ENCODE assay signal across 11 cellular contexts in the genomic region with DNA sequence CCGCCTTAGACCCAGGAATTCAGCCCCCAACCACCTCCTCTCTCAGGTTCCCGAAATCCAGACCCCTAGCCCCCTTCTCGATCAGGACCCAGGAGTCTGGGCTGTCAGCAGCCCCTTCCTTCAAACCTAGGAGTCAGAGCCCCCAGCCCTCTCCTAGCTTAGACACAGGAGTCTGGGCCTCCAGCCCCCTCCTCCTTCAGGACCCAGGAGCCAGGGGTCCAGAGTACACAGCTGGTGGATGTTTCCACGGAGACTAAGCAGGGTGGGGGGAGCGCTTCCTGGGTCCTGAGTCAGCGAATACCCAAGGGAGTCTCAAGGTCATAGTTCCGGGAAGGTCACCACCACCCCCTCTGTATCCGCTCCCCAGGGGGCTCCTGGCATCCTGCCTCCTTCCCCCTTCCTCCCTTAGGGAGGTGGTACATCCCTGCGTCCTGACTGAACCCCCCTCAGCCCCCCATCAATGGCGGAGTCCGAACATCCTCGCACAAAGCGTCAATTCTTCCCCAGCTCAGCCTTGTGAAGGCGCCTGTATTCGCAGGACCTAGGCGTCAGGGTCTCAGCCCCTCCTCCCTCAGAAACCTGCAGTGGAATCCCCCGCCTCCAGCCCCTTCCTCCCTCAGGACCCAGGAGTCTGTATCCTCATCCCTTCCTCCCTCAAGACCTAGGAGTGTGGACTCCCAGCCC. TPM values are rescaled to one million over a fixed set of nuclear protein-coding genes. Genes with fewer than 3 reads are reported as not detected.
DNase-seq lines count a peak whose midpoint lies in the region; ATAC-seq and TF ChIP-seq lines count a peak whose summit lies in the region.
"Had no signal": no experiment of that assay in that cellular context is flagged by ENCODE, and none has a peak within 500 bp of the region (broad histone marks: within the 10 kb centered on the region; RNA-seq: fewer than 3 reads in every experiment).

No MANE protein-coding gene starts in this region.

- H3K4me1 Mint-ChIP-seq in activated T-cell treated with anti-CD3 and anti-CD28 coated beads, Interleukin-2, amount 50 U/mL, for 24 hours (ENCODE audit: low read depth), result peaks cover 10% of the 10 kb centered on the region

- no peaks in the 10 kb centered on the region for H3K9me3 ChIP-seq in stomach smooth muscle (ENCODE audit: control insufficient read depth in 2 of 2, low read length in 2 of 2)

- intact Hi-C loops in left colon (cut with DNase I, micrococcal nuclease), result no loop called here

- H3K36me3 Mint-ChIP-seq in activated T-cell treated with anti-CD3 and anti-CD28 coated beads, Interleukin-2, amount 50 U/mL, for 24 hours (ENCODE audit: low read depth), result no peaks in the 10 kb centered on the region

- no peaks in the 10 kb centered on the region for H3K27me3 ChIP-seq in stomach smooth muscle (ENCODE audit: control insufficient read depth in 1 of 2, insufficient read depth in 2 of 2, low read length in 2 of 2)

- ATAC-seq in left colon, result no peak
- ATAC-seq in GM18867 (IDR thresholded peaks at IDR 0.05; ENCODE audit: unreplicated experiment), result no peak

- H3K9me3 Mint-ChIP-seq in activated T-cell treated with anti-CD3 and anti-CD28 coated beads, Interleukin-2, amount 50 U/mL, for 24 hours, result no peaks in the 10 kb centered on the region
- H3K9me3 Mint-ChIP-seq: memory B cell had no signal

- H3K4me1 ChIP-seq in stomach smooth muscle (ENCODE audit: control insufficient read depth, insufficient read depth, low read length), result peaks cover 14% of the 10 kb centered on the region

- H3K36me3 ChIP-seq in stomach smooth muscle (ENCODE audit: control insufficient read depth in 2 of 2, insufficient read depth in 2 of 2, low read length in 2 of 2), result no peaks in the 10 kb centered on the region

- TF ChIP-seq CTCF in choroid plexus epithelial cell (conservative IDR thresholded peaks at IDR 0.05; ENCODE audit: low read depth, low read length), result no peak

- H3K27ac ChIP-seq in stomach smooth muscle (ENCODE audit: low read length), result no peak overlapping the region

- peak overlapping the region; percentile 42 to 57 for H3K9ac ChIP-seq in stomach smooth muscle (ENCODE audit: low read length in 2 of 2)

- no peak overlapping the region for H3K27ac Mint-ChIP-seq in activated T-cell treated with anti-CD3 and anti-CD28 coated beads, Interleukin-2, amount 50 U/mL, for 24 hours
- H3K27ac Mint-ChIP-seq: memory B cell had no signal

- H3K4me3 Mint-ChIP-seq in activated T-cell treated with anti-CD3 and anti-CD28 coated beads, Interleukin-2, amount 50 U/mL, for 24 hours, result no peak overlapping the region
- H3K4me3 Mint-ChIP-seq: memory B cell had no signal

- H3K27me3 Mint-ChIP-seq in activated T-cell treated with anti-CD3 and anti-CD28 coated beads, Interleukin-2, amount 50 U/mL, for 24 hours, result peaks cover 36% of the 10 kb centered on the region

- peak; percentile 33 for DNase-seq in LHCN-M2 (ENCODE audit: low read depth)
- DNase-seq in choroid plexus epithelial cell (ENCODE audit: low read depth), result peak; percentile 43
- DNase-seq in left kidney (ENCODE audit: low read depth, low spot score), result peak; percentile 77
- DNase-seq in activated T-cell treated with anti-CD3 and anti-CD28 coated beads, Interleukin-2, amount 50 U/mL, for 24 hours, result no peak
- DNase-seq in left colon, result no peak
- DNase-seq: activated CD8-positive, alpha-beta memory T cell treated with anti-CD3 and anti-CD28 coated beads, Interleukin-2, amount 50 U/mL, for 48 hours; effector CD4-positive, alpha-beta T cell; NCI-H1930 had no signal

- peak overlapping the region; percentile 49 for H3K4me3 ChIP-seq in choroid plexus epithelial cell (ENCODE audit: low read depth, low read length)
- H3K4me3 ChIP-seq in stomach smooth muscle (ENCODE audit: low read length in 2 of 2), result peak overlapping the region; percentile 40

RNA-seq across cellular contexts. Expression of a gene that starts 4.6 kb away (rescaled TPM):
- 0.69 TPM in 1 of 2 replicates, not detected in the other for total RNA-seq in LHCN-M2 (2014; rRNA removed)
- polyA plus RNA-seq in LHCN-M2 (2012), result 0.81 TPM
- 1 to 10 TPM; 2.0 to 4.9 TPM for total RNA-seq in left colon

RNA-seq across cellular contexts. Expression of a gene that starts 15.6 kb away (rescaled TPM):
- total RNA-seq in LHCN-M2 (2014; rRNA removed), result 56.8 and 58.4 TPM in 2 replicates
- polyA plus RNA-seq in LHCN-M2 (2012), result 78.3 TPM
- total RNA-seq in left colon, result 10 to 100 TPM; 16.3 to 18.7 TPM

RNA-seq across cellular contexts. Expression of a gene that starts 23.1 kb away (rescaled TPM):
- total RNA-seq in LHCN-M2 (2014; rRNA removed) (0.11 TPM in 1 of 2 replicates, not detected in the other), left colon (under 1 TPM; 0.14 to 0.73 TPM)
- 0.22 TPM for polyA plus RNA-seq in LHCN-M2 (2012)

RNA-seq across cellular contexts. Expression of a gene that starts 35.0 kb away (rescaled TPM):
- total RNA-seq in LHCN-M2 (2014; rRNA removed) (128 and 170 TPM in 2 replicates), left colon (100 to 1,000 TPM in 1 of 2 donors, 10 to 100 TPM in 1; 44.4 to 130 TPM)
- polyA plus RNA-seq in LHCN-M2 (2012), result 40.7 TPM

RNA-seq across cellular contexts. Expression of a gene that starts 38.6 kb away (rescaled TPM):
- total RNA-seq in LHCN-M2 (2014; rRNA removed), result 18.3 and 20.3 TPM in 2 replicates
- polyA plus RNA-seq in LHCN-M2 (2012), result 17.3 TPM
- 10 to 100 TPM; 13.5 to 16.6 TPM for total RNA-seq in left colon

Comparison
In these comparisons a context has a peak if more than half of its experiments do, and no peak if none do; other contexts are left out.
1. DNase-seq: peak in LHCN-M2 (single experiment), choroid plexus epithelial cell (single experiment) and left kidney (single experiment); none in activated T-cell treated with anti-CD3 and anti-CD28 coated beads, Interleukin-2, amount 50 U/mL, for 24 hours (single experiment) and left colon (0 of 2).